8 cellular contexts compared by ENCODE assay signal in the genomic region with DNA sequence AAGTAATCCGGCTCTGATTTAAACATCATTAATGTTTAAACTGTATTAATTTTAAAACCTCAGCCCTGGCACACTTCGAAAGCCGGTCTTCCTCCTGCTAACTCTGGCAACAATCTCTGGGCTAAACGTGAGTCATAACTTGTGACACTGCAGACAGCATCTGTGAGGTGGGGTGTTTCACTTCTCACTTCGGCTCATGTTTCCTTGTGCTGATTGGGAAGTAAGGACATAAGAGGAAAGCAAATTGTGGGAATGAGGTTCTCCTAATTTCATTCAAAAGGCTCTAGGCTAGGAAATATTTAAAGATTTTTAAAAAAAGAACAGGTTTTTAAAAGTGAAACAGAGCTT.
A peak's percentile ranks its signal among the peaks of the same experiment; 100 is the strongest.
DNase-seq lines count a peak whose midpoint lies in the region; ATAC-seq, FAIRE-seq and TF ChIP-seq lines count a peak whose summit lies in the region.

No MANE protein-coding gene starts in this region.

- DNase-seq in Ammon's horn (ENCODE audit: low spot score) = peak; percentile 54
- peak; percentile 57 for DNase-seq in SW480 (ENCODE audit: low spot score)
- DNase-seq in islet precursor cell = peak; percentile 71
- no peak for DNase-seq in D721Med (ENCODE audit: insufficient read length, low spot score)
- DNase-seq in NCI-H1417 treated with DMSO at 0.1 percent for 48 hours (lab: John Stamatoyannopoulos, UW) = no peak
- no peak for DNase-seq in T-helper 2 cell
- DNase-seq in stimulated activated CD4-positive, alpha-beta T cell treated with anti-CD3 and anti-CD28 coated beads, Interleukin-15, amount 100 ng/mL, for 24 hours = no peak

- no peak for TF ChIP-seq CTCF in D721Med (IDR thresholded peaks at IDR 0.05; ENCODE audit: insufficient read depth, missing control alignments)

- no peak for FAIRE-seq in D721Med (lab: Jason Lieb, UNC)

- ATAC-seq in HG02678 (IDR thresholded peaks at IDR 0.05; ENCODE audit: unreplicated experiment) = peak; percentile 58

Comparison
In these comparisons a context has a peak if more than half of its experiments do, and no peak if none do; other contexts are left out.
1. DNase-seq: peak in Ammon's horn (single experiment), SW480 (single experiment) and islet precursor cell (single experiment); none in D721Med (single experiment), NCI-H1417 treated with DMSO at 0.1 percent for 48 hours (single experiment), T-helper 2 cell (0 of 5) and stimulated activated CD4-positive, alpha-beta T cell treated with anti-CD3 and anti-CD28 coated beads, Interleukin-15, amount 100 ng/mL, for 24 hours (single experiment).